In genomic region chr22:46547179-46547882, GRCh38 we compare ENCODE assay signal across 10 cellular contexts. TPM values are rescaled to one million over a fixed set of nuclear protein-coding genes. Genes with fewer than 3 reads are reported as not detected.
DNase-seq lines count a peak whose midpoint lies in the region; ATAC-seq and TF ChIP-seq lines count a peak whose summit lies in the region.
"Had no signal": no experiment of that assay in that cellular context is flagged by ENCODE, and none has a peak within 500 bp of the region (broad histone marks: within the 10 kb centered on the region; RNA-seq: fewer than 3 reads in every experiment).

No MANE protein-coding gene starts in this region.

- H3K9me3 Mint-ChIP-seq in osteocyte (ENCODE audit: unreplicated experiment) (no peaks in the 10 kb centered on the region), immature natural killer cell (no peaks in the 10 kb centered on the region)

- peak overlapping the region; percentile 82 for H3K27ac Mint-ChIP-seq in osteocyte (ENCODE audit: unreplicated experiment)
- H3K27ac Mint-ChIP-seq in immature natural killer cell, result no peak overlapping the region
- H3K27ac Mint-ChIP-seq: activated naive CD4-positive, alpha-beta T cell treated with anti-CD3 and anti-CD28 coated beads for 36 hours; CD4-positive, CD25-positive, alpha-beta regulatory T cell had no signal

- TF ChIP-seq CTCF in AG10803 (conservative IDR thresholded peaks at IDR 0.05; ENCODE audit: low read length) (no peak), SK-N-SH (IDR thresholded peaks at IDR 0.05) (no peak), osteocyte (IDR thresholded peaks at IDR 0.05) (no peak)

- H3K79me2 ChIP-seq in SK-N-SH (ENCODE audit: insufficient read depth), result no peaks in the 10 kb centered on the region

- H3F3A ChIP-seq in SK-N-SH (replicated peaks; ENCODE audit: insufficient read depth), result peaks cover 25% of the 10 kb centered on the region

- ATAC-seq in HG02588 (IDR thresholded peaks at IDR 0.05; ENCODE audit: unreplicated experiment), result no peak

- TF ChIP-seq EP300 in SK-N-SH (IDR thresholded peaks at IDR 0.05; ENCODE audit: borderline replicate concordance in 1 of 2, low read depth in 1 of 2, low read length in 1 of 2), result peak in 1 of 2 experiments; percentile 34; a peak in 1 of 4 replicates

- H3K27ac ChIP-seq in SK-N-SH (ENCODE audit: low read depth in 2 of 2, low read length in 1 of 2), result peak overlapping the region; percentile 76 to 79

- H3K36me3 ChIP-seq in SK-N-SH (replicated peaks in 1 of 2; ENCODE audit: control insufficient read depth in 1 of 2, insufficient read depth in 2 of 2, low read length in 1 of 2), result no peaks in the 10 kb centered on the region

- no peak for TF ChIP-seq RAD21 in SK-N-SH (IDR thresholded peaks at IDR 0.05; ENCODE audit: low read length)

- DNase-seq in AG10803 (ENCODE audit: low read depth) (peak; percentile 81), SK-N-SH (no peak), foreskin melanocyte (peak; percentile 53), osteocyte (ENCODE audit: extremely low spot score, unreplicated experiment) (no peak), NCI-H2107 treated with DMSO at 0.1 percent for 48 hours (lab: John Stamatoyannopoulos, UW; ENCODE audit: unreplicated experiment) (no peak), immature natural killer cell (no peak), SIG-M5 treated with dmso at 0.1 percent for 504 hours (lab: John Stamatoyannopoulos, UW; ENCODE audit: unreplicated experiment) (no peak)
- DNase-seq: activated naive CD4-positive, alpha-beta T cell treated with anti-CD3 and anti-CD28 coated beads for 36 hours; CD4-positive, CD25-positive, alpha-beta regulatory T cell had no signal

- peaks cover 18 to 28% of the 10 kb centered on the region in 2 experiments; a peak in 3 of 4 replicates for H3K4me1 ChIP-seq in SK-N-SH (ENCODE audit: control insufficient read depth in 1 of 2, insufficient read depth in 2 of 2, low read depth in 1 of 2, low read length in 1 of 2)

- H3K4me3 ChIP-seq in AG10803 (ENCODE audit: low read length) (no peak overlapping the region), SK-N-SH (ENCODE audit: low read depth in 2 of 2, low read length in 1 of 2) (no peak overlapping the region)

- 49% methylated on average over 14 of the region's 21 CpGs for WGBS in SK-N-SH (ENCODE audit: low lambda C conversion rate)

- H4K20me1 ChIP-seq in SK-N-SH (ENCODE audit: insufficient read depth), result no peaks in the 10 kb centered on the region

- peak overlapping the region; percentile 76 for H2AFZ ChIP-seq in SK-N-SH (ENCODE audit: low read depth)

- peaks cover 46% of the 10 kb centered on the region for H3K4me1 Mint-ChIP-seq in osteocyte (ENCODE audit: unreplicated experiment)
- H3K4me1 Mint-ChIP-seq in immature natural killer cell, result no peaks in the 10 kb centered on the region
- H3K4me1 Mint-ChIP-seq: CD4-positive, CD25-positive, alpha-beta regulatory T cell had no signal

- CTCF ChIA-PET in SK-N-SH (lab: Yijun Ruan, JAX), result interaction anchor here (1.2 to 2.5 kb wide), 3 partner anchors 8 to 180 kb away, joined by 9 to 12 read pairs (median 10); no protein-coding TSS in a partner anchor

- POLR2A ChIA-PET in SK-N-SH (lab: Yijun Ruan, JAX), result no interaction called here

- H3K27me3 Mint-ChIP-seq in osteocyte (ENCODE audit: unreplicated experiment) (no peaks in the 10 kb centered on the region), immature natural killer cell (ENCODE audit: low read depth in 3 of 3) (peaks cover 2 to 6% (median 2%) of the 10 kb centered on the region in 3 donors)

- H3K27me3 ChIP-seq in SK-N-SH (ENCODE audit: insufficient read depth), result no peaks in the 10 kb centered on the region

- no peaks in the 10 kb centered on the region for H3K9me3 ChIP-seq in SK-N-SH

- H3K4me2 ChIP-seq in SK-N-SH, result peak overlapping the region; percentile 67

- H3K9me2 ChIP-seq in SK-N-SH, result no peaks in the 10 kb centered on the region

- H3K4me3 Mint-ChIP-seq in osteocyte (ENCODE audit: unreplicated experiment), result peak overlapping the region; percentile 8
- no peak overlapping the region for H3K4me3 Mint-ChIP-seq in immature natural killer cell
- H3K4me3 Mint-ChIP-seq: activated naive CD4-positive, alpha-beta T cell treated with anti-CD3 and anti-CD28 coated beads for 36 hours; CD4-positive, CD25-positive, alpha-beta regulatory T cell had no signal

- H3K36me3 Mint-ChIP-seq in osteocyte (ENCODE audit: unreplicated experiment), result no peaks in the 10 kb centered on the region
- no peaks in the 10 kb centered on the region for H3K36me3 Mint-ChIP-seq in immature natural killer cell
- H3K36me3 Mint-ChIP-seq: CD4-positive, CD25-positive, alpha-beta regulatory T cell had no signal

- peak overlapping the region; percentile 51; the same call in 1 of the 2 replicates for H3K9ac ChIP-seq in SK-N-SH

TF ChIP-seq in SK-N-SH, 30 proteins besides CTCF, POLR2A, EP300 and RAD21 (continues in another document):
- peak; percentile 41; the same call in 1 of the 2 replicates for TF ChIP-seq MEF2A (IDR thresholded peaks at IDR 0.05; ENCODE audit: borderline replicate concordance, low read depth)
- TF ChIP-seq USF1 (IDR thresholded peaks at IDR 0.05; ENCODE audit: borderline replicate concordance, low read depth), result no peak
- no peak for TF ChIP-seq GATA2 (CRISPR knock-in tag; IDR thresholded peaks at IDR 0.05)
- no peak for TF ChIP-seq USF2 (IDR thresholded peaks at IDR 0.05; ENCODE audit: borderline replicate concordance, low read depth, low read length)
- no peak; the same call in 1 of the 2 replicates for TF ChIP-seq RXRA (IDR thresholded peaks at IDR 0.05; ENCODE audit: borderline replicate concordance, low read depth)
- TF ChIP-seq IRF3 (IDR thresholded peaks at IDR 0.05; ENCODE audit: low read depth, low read length), result no peak
- TF ChIP-seq ZBTB33 (IDR thresholded peaks at IDR 0.05; ENCODE audit: borderline replicate concordance, low read depth), result no peak
- 0 out of 2 replicates have a peak, but pooled peaks have one; percentile 3 for TF ChIP-seq NFIC (IDR thresholded peaks at IDR 0.05; ENCODE audit: borderline replicate concordance)
- TF ChIP-seq TEAD4 (IDR thresholded peaks at IDR 0.05; ENCODE audit: borderline replicate concordance, insufficient read depth), result no peak
- no peak for TF ChIP-seq POLR2AphosphoS5 (IDR thresholded peaks at IDR 0.05; ENCODE audit: low read depth, low read length)
- TF ChIP-seq SMC3 (IDR thresholded peaks at IDR 0.05; ENCODE audit: low read depth, low read length), result no peak
- TF ChIP-seq TCF12 (IDR thresholded peaks at IDR 0.05), result peak; percentile 48; the same call in 1 of the 2 replicates
- no peak for TF ChIP-seq SIN3A (IDR thresholded peaks at IDR 0.05; ENCODE audit: borderline replicate concordance, low read depth, low read length)
- TF ChIP-seq YY1 (IDR thresholded peaks at IDR 0.05; ENCODE audit: low read depth), result no peak
- TF ChIP-seq FOXJ3 (CRISPR knock-in tag; IDR thresholded peaks at IDR 0.05), result no peak
- TF ChIP-seq MAX (IDR thresholded peaks at IDR 0.05; ENCODE audit: low read depth), result peak; percentile 82
- TF ChIP-seq RCOR1 (IDR thresholded peaks at IDR 0.05; ENCODE audit: low read length), result no peak
- TF ChIP-seq CHD2 (IDR thresholded peaks at IDR 0.05; ENCODE audit: low read length, partially characterized antibody), result no peak

RNA-seq across cellular contexts. Expression of gene CELSR1, which starts 9.9 kb away (rescaled TPM):
- polyA plus RNA-seq in SK-N-SH (2012; rRNA removed), result 1.8 and 5.0 TPM in 2 replicates
- polyA plus RNA-seq in SK-N-SH (2012; cell fraction: cytosol; rRNA removed), result 2.0 and 3.3 TPM in 2 replicates
- polyA plus RNA-seq in SK-N-SH (2012; cell fraction: nucleus; rRNA removed), result 4.3 and 5.2 TPM in 2 replicates
- total RNA-seq in osteocyte, result 15.9 and 16.0 TPM in 2 replicates
- polyA plus RNA-seq in immature natural killer cell, result 1 to 10 TPM in 2 of 3 donors, under 1 TPM in 1; 0.24 to 1.6 (median 1.2) TPM

Comparison
In these comparisons a context has a peak if more than half of its experiments do, and no peak if none do; other contexts are left out.
1. DNase-seq: peak in AG10803 (single experiment) and foreskin melanocyte (single experiment); none in SK-N-SH (single experiment), osteocyte (single experiment), NCI-H2107 treated with DMSO at 0.1 percent for 48 hours (single experiment), immature natural killer cell (0 of 3) and SIG-M5 treated with dmso at 0.1 percent for 504 hours (single experiment).